18 cellular contexts compared by ENCODE assay signal in the genomic region with DNA sequence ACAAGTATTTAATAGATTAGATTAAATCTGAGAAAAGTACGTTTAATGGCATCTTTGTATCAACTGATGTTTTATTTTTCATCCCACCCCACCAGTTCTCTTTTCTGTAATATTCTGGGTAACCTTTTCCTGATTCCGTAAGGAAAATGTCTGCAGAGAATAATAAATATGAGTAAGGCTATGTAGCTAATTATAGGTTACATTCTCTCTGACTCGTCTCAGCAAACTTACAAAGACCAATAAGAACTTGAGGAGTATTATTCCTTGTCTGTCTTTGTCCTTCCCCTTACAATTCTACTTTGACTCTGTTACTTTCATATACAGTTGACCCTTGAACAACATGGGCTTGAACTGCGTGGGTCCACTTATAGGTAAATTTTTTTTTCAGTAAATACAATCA. TPM values are rescaled to one million over a fixed set of nuclear protein-coding genes. Genes with fewer than 3 reads are reported as not detected.
DNase-seq lines count a peak whose midpoint lies in the region; ATAC-seq and TF ChIP-seq lines count a peak whose summit lies in the region.
"Had no signal": no experiment of that assay in that cellular context is flagged by ENCODE, and none has a peak within 500 bp of the region (broad histone marks: within the 10 kb centered on the region; RNA-seq: fewer than 3 reads in every experiment).

No MANE protein-coding gene starts in this region.

- H3K4me1 ChIP-seq in HEK293 (ENCODE audit: control insufficient read depth, insufficient read depth, low read length) (no peaks in the 10 kb centered on the region), uterus (peaks cover 9 to 20% of the 10 kb centered on the region in 2 donors)
- no peaks in the 10 kb centered on the region for H3K4me1 ChIP-seq in CD8-positive, alpha-beta T cell (ENCODE audit: insufficient read depth, low read length)
- H3K4me1 ChIP-seq: HAP-1 had no signal

- H3K9me3 ChIP-seq in HEK293 (ENCODE audit: control insufficient read depth, insufficient read depth, low read depth, low read length) (no peaks in the 10 kb centered on the region), uterus (no peaks in the 10 kb centered on the region)
- no peaks in the 10 kb centered on the region for H3K9me3 ChIP-seq in CD8-positive, alpha-beta T cell (ENCODE audit: low read length)
- H3K9me3 ChIP-seq: HAP-1 had no signal

- H3K4me1 Mint-ChIP-seq in CD8-positive, alpha-beta T cell (ENCODE audit: low read depth) = peaks cover 6% of the 10 kb centered on the region

- peak; percentile 49; the same call in 2 of the 3 replicates for ATAC-seq in SK-N-SH treated with all-trans-retinoic acid at 6 μM for 48 hours
- ATAC-seq in CD8-positive, alpha-beta T cell = no peak

- no peaks in the 10 kb centered on the region for H3K27me3 Mint-ChIP-seq in CD8-positive, alpha-beta T cell (ENCODE audit: low read depth)

- H3K36me3 Mint-ChIP-seq in CD8-positive, alpha-beta T cell = peaks cover 38% of the 10 kb centered on the region

- CTCF ChIA-PET in HEK293 (lab: Yijun Ruan, JAX) = interaction anchor here (0.7 kb wide), 1 partner anchor 35 kb away, joined by 4 read pairs; no protein-coding TSS in a partner anchor
- CTCF ChIA-PET in CD8-positive, alpha-beta T cell (lab: Charles Lee) = no interaction called here

- H3K27ac ChIP-seq in HEK293 (ENCODE audit: extremely low read depth, low read depth, low read length) (no peak overlapping the region), uterus (peak overlapping the region; percentile 82 to 92)
- no peak overlapping the region for H3K27ac ChIP-seq in CD8-positive, alpha-beta T cell (ENCODE audit: low read depth, low read length)
- H3K27ac ChIP-seq: KMS-11 had no signal

- intact Hi-C loops in uterus (cut with DNase I; ENCODE audit: low total_unique reads) = no loop called here
- intact Hi-C loops in CD8-positive, alpha-beta T cell (cut with DNase I, micrococcal nuclease) = no loop called here

- no peak overlapping the region for H3K4me3 Mint-ChIP-seq in CD8-positive, alpha-beta T cell
- H3K4me3 Mint-ChIP-seq: CD14-positive monocyte had no signal

- H3K36me3 ChIP-seq in HEK293 (ENCODE audit: control insufficient read depth in 2 of 2, insufficient read depth in 1 of 2, low read length in 2 of 2) (no peaks in the 10 kb centered on the region; a peak in 1 of 3 replicates), uterus (no peaks in the 10 kb centered on the region)
- peaks cover 4% of the 10 kb centered on the region for H3K36me3 ChIP-seq in CD8-positive, alpha-beta T cell (ENCODE audit: insufficient read depth, low read length)
- H3K36me3 ChIP-seq: HAP-1 had no signal

- TF ChIP-seq CTCF in HEK293 (tag by site-specific recombination; IDR thresholded peaks at IDR 0.05) (no peak), uterus (IDR thresholded peaks at IDR 0.05) (no peak)
- TF ChIP-seq CTCF in CD8-positive, alpha-beta T cell (IDR thresholded peaks at IDR 0.05) = no peak

- no peak for TF ChIP-seq POLR2A in uterus (IDR thresholded peaks at IDR 0.05)

- peak; percentile 28 for DNase-seq in kidney tubule cell (ENCODE audit: low spot score)
- DNase-seq in uterus = no peak
- no peak for DNase-seq in DMS153 treated with DMSO at 0.1 percent for 48 hours (lab: John Stamatoyannopoulos, UW; ENCODE audit: unreplicated experiment)
- DNase-seq in amygdala (lab: John Stamatoyannopoulos, UW) = no peak
- no peak for DNase-seq in CD8-positive, alpha-beta T cell
- DNase-seq: ACHN, COR-L47, DMS 273 treated with DMSO at 0.1 percent for 48 hours, GDM1, NCI-H1417 treated with DMSO at 0.1 percent for 48 hours, NCI-H187 treated with DMSO at 0.1 percent for 48 hours, NCI-H345, NCI-H524 treated with DMSO at 0.1 percent for 48 hours had no signal

- H3K27me3 ChIP-seq in uterus = no peaks in the 10 kb centered on the region
- H3K27me3 ChIP-seq in CD8-positive, alpha-beta T cell (ENCODE audit: insufficient read depth, low read length) = no peaks in the 10 kb centered on the region

- H3K27ac Mint-ChIP-seq in CD8-positive, alpha-beta T cell = no peak overlapping the region

- H3K4me3 ChIP-seq in HEK293 (ENCODE audit: low read depth, low read length) (no peak overlapping the region), uterus (no peak overlapping the region)
- no peak overlapping the region for H3K4me3 ChIP-seq in CD8-positive, alpha-beta T cell (ENCODE audit: low read depth, low read length)
- H3K4me3 ChIP-seq: HAP-1 had no signal

- H3K9me3 Mint-ChIP-seq in CD8-positive, alpha-beta T cell = no peaks in the 10 kb centered on the region
- H3K9me3 Mint-ChIP-seq: CD14-positive monocyte had no signal

- POLR2A ChIA-PET in HEK293 (lab: Yijun Ruan, JAX) = no interaction called here
- POLR2A ChIA-PET in CD8-positive, alpha-beta T cell (lab: Charles Lee) = no interaction called here

TF ChIP-seq in HEK293, 187 proteins besides CTCF, POLR2A, EP300 and RAD21:
- TF ChIP-seq ZNF645 (tag by site-specific recombination; IDR thresholded peaks at IDR 0.05) (no peak), ZNF677 (tag by site-specific recombination; IDR thresholded peaks at IDR 0.05) (peak; percentile 80), SP7 (tag by site-specific recombination; IDR thresholded peaks at IDR 0.05) (peak; percentile 58)

TF ChIP-seq in SK-N-SH treated with all-trans-retinoic acid at 6 μM for 48 hours, 23 proteins besides CTCF, POLR2A, EP300 and RAD21 (continues in another document):
- TF ChIP-seq, protein P1, sequence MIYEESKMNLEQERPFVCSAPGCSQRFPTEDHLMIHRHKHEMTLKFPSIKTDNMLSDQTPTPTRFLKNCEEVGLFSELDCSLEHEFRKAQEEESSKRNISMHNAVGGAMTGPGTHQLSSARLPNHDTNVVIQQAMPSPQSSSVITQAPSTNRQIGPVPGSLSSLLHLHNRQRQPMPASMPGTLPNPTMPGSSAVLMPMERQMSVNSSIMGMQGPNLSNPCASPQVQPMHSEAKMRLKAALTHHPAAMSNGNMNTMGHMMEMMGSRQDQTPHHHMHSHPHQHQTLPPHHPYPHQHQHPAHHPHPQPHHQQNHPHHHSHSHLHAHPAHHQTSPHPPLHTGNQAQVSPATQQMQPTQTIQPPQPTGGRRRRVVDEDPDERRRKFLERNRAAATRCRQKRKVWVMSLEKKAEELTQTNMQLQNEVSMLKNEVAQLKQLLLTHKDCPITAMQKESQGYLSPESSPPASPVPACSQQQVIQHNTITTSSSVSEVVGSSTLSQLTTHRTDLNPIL (CRISPR knock-in tag; IDR thresholded peaks at IDR 0.05; ENCODE audit: low read depth) = no peak
- TF ChIP-seq ZFP30 (CRISPR knock-in tag; IDR thresholded peaks at IDR 0.05) = no peak
- TF ChIP-seq ZFP3 (CRISPR knock-in tag; IDR thresholded peaks at IDR 0.05) = no peak
- TF ChIP-seq CSDC2 (CRISPR knock-in tag; IDR thresholded peaks at IDR 0.05) = no peak
- TF ChIP-seq ZNF8 (CRISPR knock-in tag; IDR thresholded peaks at IDR 0.05) = no peak
- no peak for TF ChIP-seq GLIS3 (CRISPR knock-in tag; IDR thresholded peaks at IDR 0.05)
- no peak for TF ChIP-seq PPARA (CRISPR knock-in tag; IDR thresholded peaks at IDR 0.05; ENCODE audit: borderline replicate concordance)
- no peak for TF ChIP-seq ZNF565 (CRISPR knock-in tag; conservative IDR thresholded peaks at IDR 0.05; ENCODE audit: low read depth)
- no peak for TF ChIP-seq CSRNP3 (CRISPR knock-in tag; IDR thresholded peaks at IDR 0.05)
- no peak for TF ChIP-seq BACH2 (CRISPR knock-in tag; IDR thresholded peaks at IDR 0.05; ENCODE audit: borderline replicate concordance)
- TF ChIP-seq TCF4 (CRISPR knock-in tag; IDR thresholded peaks at IDR 0.05; ENCODE audit: borderline replicate concordance) = no peak
- TF ChIP-seq, protein P2, sequence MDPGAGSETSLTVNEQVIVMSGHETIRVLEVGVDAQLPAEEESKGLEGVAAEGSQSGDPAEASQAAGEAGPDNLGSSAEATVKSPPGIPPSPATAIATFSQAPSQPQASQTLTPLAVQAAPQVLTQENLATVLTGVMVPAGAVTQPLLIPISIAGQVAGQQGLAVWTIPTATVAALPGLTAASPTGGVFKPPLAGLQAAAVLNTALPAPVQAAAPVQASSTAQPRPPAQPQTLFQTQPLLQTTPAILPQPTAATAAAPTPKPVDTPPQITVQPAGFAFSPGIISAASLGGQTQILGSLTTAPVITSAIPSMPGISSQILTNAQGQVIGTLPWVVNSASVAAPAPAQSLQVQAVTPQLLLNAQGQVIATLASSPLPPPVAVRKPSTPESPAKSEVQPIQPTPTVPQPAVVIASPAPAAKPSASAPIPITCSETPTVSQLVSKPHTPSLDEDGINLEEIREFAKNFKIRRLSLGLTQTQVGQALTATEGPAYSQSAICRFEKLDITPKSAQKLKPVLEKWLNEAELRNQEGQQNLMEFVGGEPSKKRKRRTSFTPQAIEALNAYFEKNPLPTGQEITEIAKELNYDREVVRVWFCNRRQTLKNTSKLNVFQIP (CRISPR knock-in tag; IDR thresholded peaks at IDR 0.05; ENCODE audit: borderline replicate concordance, low read depth) = no peak
- TF ChIP-seq OSR1 (CRISPR knock-in tag; IDR thresholded peaks at IDR 0.05) = no peak
- TF ChIP-seq SNAI2 (CRISPR knock-in tag; IDR thresholded peaks at IDR 0.05) = no peak
- no peak for TF ChIP-seq TOX (CRISPR knock-in tag; IDR thresholded peaks at IDR 0.05; ENCODE audit: borderline replicate concordance)
- no peak for TF ChIP-seq ZC3H10 (CRISPR knock-in tag; IDR thresholded peaks at IDR 0.05)

RNA-seq across cellular contexts. Expression of gene SNAP23, which starts 12.1 kb away (rescaled TPM):
- total RNA-seq in uterus = 100 to 1,000 TPM in 1 of 4 donors, 10 to 100 TPM in 3; 79.1 to 155 (median 84.2) TPM
- 10 to 100 TPM; 30.9 to 39.9 TPM for total RNA-seq in CD8-positive, alpha-beta T cell

RNA-seq across cellular contexts. Expression of gene ZNF106, which starts 16.6 kb away (rescaled TPM):
- total RNA-seq in uterus = 10 to 100 TPM; 56.6 to 95.0 (median 72.0) TPM
- total RNA-seq in CD8-positive, alpha-beta T cell = 10 to 100 TPM; 28.1 to 28.4 TPM

RNA-seq across cellular contexts. Expression of gene LRRC57, which starts 41.1 kb away (rescaled TPM):
- 10 to 100 TPM in 3 of 4 donors, 1 to 10 TPM in 1; 8.7 to 27.1 (median 21.9) TPM for total RNA-seq in uterus
- total RNA-seq in CD8-positive, alpha-beta T cell = 10 to 100 TPM; 30.0 to 31.1 TPM

RNA-seq across cellular contexts. Expression of gene HAUS2, which starts 41.1 kb away (rescaled TPM):
- 10 to 100 TPM in 2 of 4 donors, 1 to 10 TPM in 2; 3.5 to 28.1 (median 14.6) TPM for total RNA-seq in uterus
- total RNA-seq in CD8-positive, alpha-beta T cell = 10 to 100 TPM; 33.1 to 39.1 TPM

Comparison
In these comparisons a context has a peak if more than half of its experiments do, and no peak if none do; other contexts are left out.
1. H3K27ac ChIP-seq: peak in uterus (2 of 2); none in HEK293 (single experiment) and CD8-positive, alpha-beta T cell (single experiment).